Comparison of ENCODE assay signal across 2 cellular contexts in the genomic region with DNA sequence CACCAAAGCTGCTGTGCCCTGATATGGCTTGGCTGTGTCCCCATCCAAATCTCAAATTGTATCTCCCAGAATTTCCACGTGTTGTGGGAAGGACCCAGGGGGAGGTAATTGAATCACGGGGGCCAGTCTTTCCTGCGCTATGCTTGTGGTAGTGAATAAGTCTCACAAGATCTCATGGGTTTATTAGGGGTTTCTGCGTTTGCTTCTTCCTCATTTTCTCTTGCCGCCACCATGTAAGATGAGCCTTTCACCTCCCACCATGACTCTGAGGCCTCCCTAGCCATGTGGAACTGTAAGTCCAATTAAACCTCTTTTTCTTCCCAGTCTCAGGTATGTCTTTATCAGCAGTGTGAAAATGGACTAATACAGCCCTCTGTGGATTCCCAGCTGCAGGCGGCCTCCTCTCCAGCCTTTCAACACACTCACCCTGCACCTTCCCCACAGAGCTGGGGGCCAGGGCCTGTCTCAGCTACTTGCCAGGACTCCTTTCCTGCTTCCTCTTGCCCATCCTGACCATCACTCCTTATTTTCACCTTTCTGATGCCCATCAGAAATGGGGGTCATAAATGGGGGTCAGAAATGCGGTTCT.
TF ChIP-seq lines count a peak whose summit lies in the region.

No MANE protein-coding gene starts in this region.

TF ChIP-seq in SK-N-SH, 30 proteins besides CTCF, POLR2A, EP300 and RAD21 (continued from another document):
- TF ChIP-seq, protein P1, sequence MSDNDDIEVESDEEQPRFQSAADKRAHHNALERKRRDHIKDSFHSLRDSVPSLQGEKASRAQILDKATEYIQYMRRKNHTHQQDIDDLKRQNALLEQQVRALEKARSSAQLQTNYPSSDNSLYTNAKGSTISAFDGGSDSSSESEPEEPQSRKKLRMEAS (IDR thresholded peaks at IDR 0.05; ENCODE audit: low read depth): no peak
- TF ChIP-seq IRF3 (IDR thresholded peaks at IDR 0.05; ENCODE audit: low read depth, low read length) (no peak), POLR2AphosphoS5 (IDR thresholded peaks at IDR 0.05; ENCODE audit: low read depth, low read length) (no peak), TEAD4 (IDR thresholded peaks at IDR 0.05; ENCODE audit: borderline replicate concordance, insufficient read depth) (no peak), GABPA (IDR thresholded peaks at IDR 0.05; ENCODE audit: low read depth) (no peak), FOXJ3 (CRISPR knock-in tag; IDR thresholded peaks at IDR 0.05) (no peak), ELF1 (IDR thresholded peaks at IDR 0.05) (no peak), RFX5 (IDR thresholded peaks at IDR 0.05; ENCODE audit: low read length) (no peak), MXI1 (IDR thresholded peaks at IDR 0.05; ENCODE audit: low read depth, low read length) (no peak), SIN3A (IDR thresholded peaks at IDR 0.05; ENCODE audit: borderline replicate concordance, low read depth, low read length) (no peak), FOXM1 (IDR thresholded peaks at IDR 0.05; ENCODE audit: low read depth) (no peak), MEF2A (IDR thresholded peaks at IDR 0.05; ENCODE audit: borderline replicate concordance, low read depth) (no peak), USF1 (IDR thresholded peaks at IDR 0.05; ENCODE audit: borderline replicate concordance, low read depth) (no peak), SMC3 (IDR thresholded peaks at IDR 0.05; ENCODE audit: low read depth, low read length) (no peak), YY1 (IDR thresholded peaks at IDR 0.05; ENCODE audit: low read depth) (no peak), NFIC (IDR thresholded peaks at IDR 0.05; ENCODE audit: borderline replicate concordance) (no peak), CHD2 (IDR thresholded peaks at IDR 0.05; ENCODE audit: low read length, partially characterized antibody) (no peak)

TF ChIP-seq in SK-N-SH treated with all-trans-retinoic acid at 6 μM for 48 hours, 23 proteins besides CTCF, POLR2A, EP300 and RAD21:
- TF ChIP-seq CSRNP3 (CRISPR knock-in tag; IDR thresholded peaks at IDR 0.05) (no peak), ZFP30 (CRISPR knock-in tag; IDR thresholded peaks at IDR 0.05) (no peak), ZNF565 (CRISPR knock-in tag; conservative IDR thresholded peaks at IDR 0.05; ENCODE audit: low read depth) (no peak), SNAI2 (CRISPR knock-in tag; IDR thresholded peaks at IDR 0.05) (no peak), POU6F1 (CRISPR knock-in tag; IDR thresholded peaks at IDR 0.05; ENCODE audit: borderline replicate concordance, low read depth) (no peak), ARNTL (CRISPR knock-in tag; IDR thresholded peaks at IDR 0.05; ENCODE audit: borderline replicate concordance, low read depth) (no peak), ISL1 (CRISPR knock-in tag; IDR thresholded peaks at IDR 0.05) (no peak), ESRRG (CRISPR knock-in tag; IDR thresholded peaks at IDR 0.05) (no peak), OSR1 (CRISPR knock-in tag; IDR thresholded peaks at IDR 0.05) (no peak), PPARA (CRISPR knock-in tag; IDR thresholded peaks at IDR 0.05; ENCODE audit: borderline replicate concordance) (no peak), ZNF8 (CRISPR knock-in tag; IDR thresholded peaks at IDR 0.05) (no peak), BACH2 (CRISPR knock-in tag; IDR thresholded peaks at IDR 0.05; ENCODE audit: borderline replicate concordance) (no peak), ZC3H10 (CRISPR knock-in tag; IDR thresholded peaks at IDR 0.05) (no peak)
- TF ChIP-seq, protein P2, sequence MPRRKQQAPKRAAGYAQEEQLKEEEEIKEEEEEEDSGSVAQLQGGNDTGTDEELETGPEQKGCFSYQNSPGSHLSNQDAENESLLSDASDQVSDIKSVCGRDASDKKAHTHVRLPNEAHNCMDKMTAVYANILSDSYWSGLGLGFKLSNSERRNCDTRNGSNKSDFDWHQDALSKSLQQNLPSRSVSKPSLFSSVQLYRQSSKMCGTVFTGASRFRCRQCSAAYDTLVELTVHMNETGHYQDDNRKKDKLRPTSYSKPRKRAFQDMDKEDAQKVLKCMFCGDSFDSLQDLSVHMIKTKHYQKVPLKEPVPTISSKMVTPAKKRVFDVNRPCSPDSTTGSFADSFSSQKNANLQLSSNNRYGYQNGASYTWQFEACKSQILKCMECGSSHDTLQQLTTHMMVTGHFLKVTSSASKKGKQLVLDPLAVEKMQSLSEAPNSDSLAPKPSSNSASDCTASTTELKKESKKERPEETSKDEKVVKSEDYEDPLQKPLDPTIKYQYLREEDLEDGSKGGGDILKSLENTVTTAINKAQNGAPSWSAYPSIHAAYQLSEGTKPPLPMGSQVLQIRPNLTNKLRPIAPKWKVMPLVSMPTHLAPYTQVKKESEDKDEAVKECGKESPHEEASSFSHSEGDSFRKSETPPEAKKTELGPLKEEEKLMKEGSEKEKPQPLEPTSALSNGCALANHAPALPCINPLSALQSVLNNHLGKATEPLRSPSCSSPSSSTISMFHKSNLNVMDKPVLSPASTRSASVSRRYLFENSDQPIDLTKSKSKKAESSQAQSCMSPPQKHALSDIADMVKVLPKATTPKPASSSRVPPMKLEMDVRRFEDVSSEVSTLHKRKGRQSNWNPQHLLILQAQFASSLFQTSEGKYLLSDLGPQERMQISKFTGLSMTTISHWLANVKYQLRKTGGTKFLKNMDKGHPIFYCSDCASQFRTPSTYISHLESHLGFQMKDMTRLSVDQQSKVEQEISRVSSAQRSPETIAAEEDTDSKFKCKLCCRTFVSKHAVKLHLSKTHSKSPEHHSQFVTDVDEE (CRISPR knock-in tag; IDR thresholded peaks at IDR 0.05): no peak
- TF ChIP-seq, protein P3, sequence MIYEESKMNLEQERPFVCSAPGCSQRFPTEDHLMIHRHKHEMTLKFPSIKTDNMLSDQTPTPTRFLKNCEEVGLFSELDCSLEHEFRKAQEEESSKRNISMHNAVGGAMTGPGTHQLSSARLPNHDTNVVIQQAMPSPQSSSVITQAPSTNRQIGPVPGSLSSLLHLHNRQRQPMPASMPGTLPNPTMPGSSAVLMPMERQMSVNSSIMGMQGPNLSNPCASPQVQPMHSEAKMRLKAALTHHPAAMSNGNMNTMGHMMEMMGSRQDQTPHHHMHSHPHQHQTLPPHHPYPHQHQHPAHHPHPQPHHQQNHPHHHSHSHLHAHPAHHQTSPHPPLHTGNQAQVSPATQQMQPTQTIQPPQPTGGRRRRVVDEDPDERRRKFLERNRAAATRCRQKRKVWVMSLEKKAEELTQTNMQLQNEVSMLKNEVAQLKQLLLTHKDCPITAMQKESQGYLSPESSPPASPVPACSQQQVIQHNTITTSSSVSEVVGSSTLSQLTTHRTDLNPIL (CRISPR knock-in tag; IDR thresholded peaks at IDR 0.05; ENCODE audit: low read depth): no peak
